ENCODE assay signal across 9 cellular contexts in genomic region chr11:134120143-134120850, GRCh38. TPM values are rescaled to one million over a fixed set of nuclear protein-coding genes. Genes with fewer than 3 reads are reported as not detected.
DNase-seq lines count a peak whose midpoint lies in the region; ATAC-seq and TF ChIP-seq lines count a peak whose summit lies in the region.
"Had no signal": no experiment of that assay in that cellular context is flagged by ENCODE, and none has a peak within 500 bp of the region (broad histone marks: within the 10 kb centered on the region; RNA-seq: fewer than 3 reads in every experiment).

No MANE protein-coding gene starts in this region.

- no peak for TF ChIP-seq CTCF in fibroblast of pulmonary artery (IDR thresholded peaks at IDR 0.05; ENCODE audit: low read length, missing control alignments)
- TF ChIP-seq CTCF in nephron (IDR thresholded peaks at IDR 0.05; ENCODE audit: unreplicated experiment in 3 of 3) = no peak

- peak overlapping the region; percentile 79 to 96 (median 84) for H3K27ac Mint-ChIP-seq in nephron
- H3K27ac Mint-ChIP-seq: B cell had no signal

- no peaks in the 10 kb centered on the region for H3K9me3 Mint-ChIP-seq in nephron

- H3K27me3 Mint-ChIP-seq in nephron (ENCODE audit: low read depth) = peaks cover 23% of the 10 kb centered on the region

- DNase-seq in A172 (ENCODE audit: low spot score) = peak; percentile 49
- DNase-seq in fibroblast of pulmonary artery (ENCODE audit: low read depth) = peak; percentile 93
- no peak for DNase-seq in activated T-cell treated with anti-CD3 and anti-CD28 coated beads, Interleukin-2, amount 50 U/mL, for 1 hour
- no peak for DNase-seq in NCI-H187 (lab: John Stamatoyannopoulos, UW)

- peak overlapping the region in 2 of 3 experiments; percentile 27 to 77 for H3K4me3 Mint-ChIP-seq in nephron
- H3K4me3 Mint-ChIP-seq: B cell had no signal

- peaks cover 66% of the 10 kb centered on the region for H3K4me1 Mint-ChIP-seq in nephron

- H3K4me3 ChIP-seq in fibroblast of pulmonary artery (replicated peaks; ENCODE audit: low read depth, low read length) = peak overlapping the region; percentile 40

- H3K36me3 Mint-ChIP-seq in nephron (ENCODE audit: low read depth) = no peaks in the 10 kb centered on the region

- ATAC-seq in SK-N-SH treated with all-trans-retinoic acid at 6 μM for 48 hours (peak; percentile 79), HG02588 (IDR thresholded peaks at IDR 0.05; ENCODE audit: unreplicated experiment) (no peak), HG03097 (IDR thresholded peaks at IDR 0.05; ENCODE audit: low FRiP score, unreplicated experiment) (no peak)

TF ChIP-seq in SK-N-SH treated with all-trans-retinoic acid at 6 μM for 48 hours, 23 proteins besides CTCF, POLR2A, EP300 and RAD21:
- TF ChIP-seq PATZ1 (CRISPR knock-in tag; IDR thresholded peaks at IDR 0.05; ENCODE audit: borderline replicate concordance) (no peak), BACH2 (CRISPR knock-in tag; IDR thresholded peaks at IDR 0.05; ENCODE audit: borderline replicate concordance) (no peak), CREB5 (CRISPR knock-in tag; IDR thresholded peaks at IDR 0.05; ENCODE audit: low read depth) (no peak), ISL1 (CRISPR knock-in tag; IDR thresholded peaks at IDR 0.05) (no peak), ZFP30 (CRISPR knock-in tag; IDR thresholded peaks at IDR 0.05) (no peak), GLIS3 (CRISPR knock-in tag; IDR thresholded peaks at IDR 0.05) (no peak), CSRNP3 (CRISPR knock-in tag; IDR thresholded peaks at IDR 0.05) (no peak), OSR1 (CRISPR knock-in tag; IDR thresholded peaks at IDR 0.05) (no peak)

RNA-seq across cellular contexts. Expression of gene JAM3, which starts 51.4 kb away (rescaled TPM):
- total RNA-seq in A172 (2014; rRNA removed; shearing (Covaris generic)) = 43.0 and 47.2 TPM in 2 replicates

Comparison
In these comparisons a context has a peak if more than half of its experiments do, and no peak if none do; other contexts are left out.
1. DNase-seq: peak in A172 (single experiment) and fibroblast of pulmonary artery (single experiment); none in activated T-cell treated with anti-CD3 and anti-CD28 coated beads, Interleukin-2, amount 50 U/mL, for 1 hour (single experiment) and NCI-H187 (0 of 2).